Comparison of ENCODE assay signal across 1 cellular context in genomic region chr15:78360426-78360825, GRCh38.
TF ChIP-seq lines count a peak whose summit lies in the region.

No MANE protein-coding gene starts in this region.

TF ChIP-seq in GM23338, 12 proteins besides CTCF, POLR2A, EP300 and RAD21 (continued from another document):
- TF ChIP-seq ZNF462 (CRISPR knock-in tag; IDR thresholded peaks at IDR 0.05) (no peak), ZNF114 (CRISPR knock-in tag; IDR thresholded peaks at IDR 0.05) (no peak), ETS1 (IDR thresholded peaks at IDR 0.05) (no peak), EZH2phosphoT487 (IDR thresholded peaks at IDR 0.05; ENCODE audit: unreplicated experiment) (no peak), EZH2 (IDR thresholded peaks at IDR 0.05; ENCODE audit: low read depth, unreplicated experiment) (no peak), STAT1 (IDR thresholded peaks at IDR 0.05; ENCODE audit: unreplicated experiment) (no peak)
